2 cellular contexts compared by ENCODE assay signal in genomic region chr3:13577181-13578121, GRCh38.
TF ChIP-seq lines count a peak whose summit lies in the region.

No MANE protein-coding gene starts in this region.

TF ChIP-seq in IMR-90, 13 proteins besides CTCF, POLR2A, EP300 and RAD21:
- no peak for TF ChIP-seq FOS (IDR thresholded peaks at IDR 0.05; ENCODE audit: low read depth, low read length)
- TF ChIP-seq USF2 (IDR thresholded peaks at IDR 0.05; ENCODE audit: low read depth, low read length), result no peak
- TF ChIP-seq CEBPB (IDR thresholded peaks at IDR 0.05; ENCODE audit: low read depth, low read length), result no peak
- TF ChIP-seq SMC3 (IDR thresholded peaks at IDR 0.05; ENCODE audit: low read depth, low read length), result no peak
- no peak for TF ChIP-seq MXI1 (IDR thresholded peaks at IDR 0.05; ENCODE audit: borderline replicate concordance, low read depth, low read length)

TF ChIP-seq in K562, 482 proteins besides CTCF, POLR2A, EP300 and RAD21:
- no peak for TF ChIP-seq RAD51 (IDR thresholded peaks at IDR 0.05; ENCODE audit: borderline replicate concordance, low read depth)
- no peak for TF ChIP-seq FOS (IDR thresholded peaks at IDR 0.05; ENCODE audit: extremely low read depth, insufficient read length)
- no peak for TF ChIP-seq CGGBP1 (CRISPR knock-in tag; IDR thresholded peaks at IDR 0.05)
- TF ChIP-seq CBFA2T3 (IDR thresholded peaks at IDR 0.05), result peak; percentile 25; the same call in 1 of the 2 replicates
- TF ChIP-seq CCAR2 (IDR thresholded peaks at IDR 0.05; ENCODE audit: low read depth, low read length), result no peak
- no peak for TF ChIP-seq BACH1 (tag; IDR thresholded peaks at IDR 0.05)
- TF ChIP-seq PRMT5 (CRISPR knock-in tag; IDR thresholded peaks at IDR 0.05), result no peak
- TF ChIP-seq CEBPB (tag; IDR thresholded peaks at IDR 0.05), result peak; percentile 53
- TF ChIP-seq SIN3B (IDR thresholded peaks at IDR 0.05; ENCODE audit: low read depth), result no peak
- no peak for TF ChIP-seq MEF2A (IDR thresholded peaks at IDR 0.05; ENCODE audit: control insufficient read depth, low read depth, low read length)
- TF ChIP-seq KDM1A (IDR thresholded peaks at IDR 0.05), result peak in 1 of 2 experiments; percentile 76; a peak in 1 of 4 replicates
- TF ChIP-seq TEAD4 (IDR thresholded peaks at IDR 0.05; ENCODE audit: low read length), result no peak
- TF ChIP-seq TEAD4 (CRISPR knock-in tag; IDR thresholded peaks at IDR 0.05; ENCODE audit: borderline replicate concordance), result no peak
- TF ChIP-seq XRCC5 (IDR thresholded peaks at IDR 0.05; ENCODE audit: low read depth, low read length), result no peak
- no peak for TF ChIP-seq MITF (IDR thresholded peaks at IDR 0.05)
- no peak for TF ChIP-seq LARP7 (IDR thresholded peaks at IDR 0.05)
- TF ChIP-seq E2F1 (CRISPR knock-in tag; IDR thresholded peaks at IDR 0.05), result no peak
- no peak for TF ChIP-seq ZBTB17 (CRISPR knock-in tag; IDR thresholded peaks at IDR 0.05)
- no peak for TF ChIP-seq KAT8 (IDR thresholded peaks at IDR 0.05; ENCODE audit: low read depth)
